In the genomic region with DNA sequence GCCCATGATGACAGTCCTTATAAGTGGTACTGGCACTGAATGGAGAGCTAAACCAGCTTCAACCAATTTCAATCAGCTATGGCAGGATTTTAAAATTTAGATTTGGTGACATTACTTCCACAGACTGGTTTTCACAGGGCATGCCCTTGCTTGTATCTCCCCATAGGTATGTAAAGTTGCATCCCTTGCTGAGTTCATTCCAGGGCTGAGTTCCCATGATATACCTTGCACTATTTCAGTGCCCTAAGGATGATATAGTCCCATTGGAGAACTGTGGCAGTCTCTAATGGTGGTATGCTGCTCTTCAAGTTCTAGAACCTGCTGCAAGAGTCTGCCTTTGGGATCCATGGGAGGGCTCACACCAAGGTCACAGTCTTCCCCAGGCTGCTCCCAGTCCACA, we compare ENCODE assay signal across 31 cellular contexts.
"Had no signal": no experiment of that assay in that cellular context is flagged by ENCODE, and none has a peak within 500 bp of the region (broad histone marks: within the 10 kb centered on the region; RNA-seq: fewer than 3 reads in every experiment).

No MANE protein-coding gene starts in this region.

- FAIRE-seq: astrocyte, TTC549 had no signal

- DNase-seq: activated B cell treated with CpG ODN at 0.5 μM for 24 hours; activated CD4-positive, alpha-beta memory T cell treated with anti-CD3 and anti-CD28 coated beads for 36 hours; activated CD4-positive, alpha-beta T cell treated with anti-CD3 and anti-CD28 coated beads for 4 hours; activated CD4-positive, alpha-beta T cell treated with anti-CD3 and anti-CD28 coated beads, Interleukin-2, amount 10 ng/mL, durations not matched to agents 24 days and 14 days; activated CD4-positive, alpha-beta T cell treated with anti-CD3 and anti-CD28 coated beads, Interleukin-2, amount 50 U/mL, for 1 hour; activated CD4-positive, alpha-beta T cell treated with anti-CD3 and anti-CD28 coated beads, Interleukin-2, amount 50 U/mL, for 4 hours; activated CD4-positive, CD25-positive, alpha-beta regulatory T cell treated with anti-CD3 and anti-CD28 coated beads, Interleukin-2, amount 50 U/mL, for 72 hours; activated CD8-positive, alpha-beta memory T cell treated with anti-CD3 and anti-CD28 coated beads, Interleukin-2, amount 50 U/mL, for 4 hours; activated CD8-positive, alpha-beta T cell treated with anti-CD3 and anti-CD28 coated beads for 36 hours; activated effector memory CD4-positive, alpha-beta T cell treated with anti-CD3 and anti-CD28 coated beads, Interleukin-2, amount 50 U/mL, for 16 hours; activated gamma-delta T cell treated with Interleukin-2 at 50 U/mL for 16 hours; activated naive CD4-positive, alpha-beta T cell; activated naive CD4-positive, alpha-beta T cell treated with anti-CD3 and anti-CD28 coated beads for 36 hours; activated naive CD4-positive, alpha-beta T cell treated with anti-CD3 and anti-CD28 coated beads, Interleukin-2, amount 50 U/mL, for 16 hours; activated naive CD8-positive, alpha-beta T cell treated with anti-CD3 and anti-CD28 coated beads for 36 hours; activated T-cell treated with anti-CD3 and anti-CD28 coated beads for 4 hours; activated T-cell treated with anti-CD3 and anti-CD28 coated beads, Interleukin-2, amount 50 U/mL, for 1 hour; activated T-cell treated with anti-CD3 and anti-CD28 coated beads, Interleukin-2, amount 50 U/mL, for 4 hours; activated T-cell treated with anti-CD3 and anti-CD28 coated beads, Interleukin-2, amount 50 U/mL, for 72 hours; adrenal gland; amniotic stem cell; aorta; body of pancreas; brain microvascular endothelial cell; cerebellar nuclear complex; T-helper 1 cell; T-helper 2 cell; T-helper 9 cell had no signal

- H3K4me1 ChIP-seq: adrenal gland had no signal

- H3K9me3 ChIP-seq: adrenal gland, body of pancreas had no signal

- H3K4me3 ChIP-seq: adrenal gland, body of pancreas had no signal

- H3K36me3 ChIP-seq: adrenal gland, brain microvascular endothelial cell had no signal

- H3K27ac ChIP-seq: adrenal gland, body of pancreas, brain microvascular endothelial cell, VCaP had no signal

- H3K27me3 ChIP-seq: adrenal gland, body of pancreas, brain microvascular endothelial cell had no signal
